8 cellular contexts compared by ENCODE assay signal in the genomic region with DNA sequence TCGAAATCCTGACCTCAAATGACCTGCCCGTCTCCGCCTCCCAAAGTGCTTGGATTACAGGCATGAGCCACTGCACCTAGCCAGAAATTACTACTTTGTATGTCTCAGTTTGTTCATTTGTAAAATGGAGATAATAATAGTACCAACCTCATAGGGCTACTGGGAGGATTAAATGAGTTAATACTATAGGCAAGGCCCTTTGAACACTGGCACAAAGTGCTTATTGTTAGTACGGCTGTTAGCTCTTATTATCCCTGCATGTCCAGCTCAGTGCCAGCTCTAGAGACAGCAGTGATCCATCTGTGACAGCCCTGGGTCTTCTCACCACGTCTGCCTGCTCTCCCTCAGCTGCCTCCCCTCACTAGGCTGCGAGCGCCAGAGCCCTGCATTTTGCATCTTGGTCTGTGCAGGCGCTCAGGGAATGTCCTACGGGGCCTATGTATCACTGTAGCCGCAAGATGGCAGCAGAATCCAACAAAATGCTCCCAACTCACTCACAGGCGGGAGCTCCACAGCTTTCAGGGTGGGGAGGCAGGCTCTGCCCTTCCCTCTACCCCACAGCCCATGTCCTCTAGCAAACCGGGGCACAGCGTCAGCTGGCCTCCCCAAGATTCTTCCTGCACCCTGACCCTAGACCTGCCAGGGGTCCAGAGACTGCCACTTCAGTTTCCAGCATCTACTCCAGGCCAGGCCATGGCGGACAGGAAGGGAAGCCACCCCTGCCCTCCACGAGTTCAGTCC. TPM values are rescaled to one million over a fixed set of nuclear protein-coding genes. Genes with fewer than 3 reads are reported as not detected.
A peak's percentile ranks its signal among the peaks of the same experiment; 100 is the strongest.
DNase-seq lines count a peak whose midpoint lies in the region; ATAC-seq lines count a peak whose summit lies in the region.

No MANE protein-coding gene starts in this region.

- peak overlapping the region in 4 of 7 donors; percentile 29 to 79 (median 54) for H3K27ac Mint-ChIP-seq in CD4-positive, alpha-beta memory T cell
- H3K27ac Mint-ChIP-seq in activated CD4-positive, alpha-beta memory T cell treated with anti-CD3 and anti-CD28 coated beads for 36 hours, result peak overlapping the region; percentile 3
- peak overlapping the region; percentile 36 for H3K27ac Mint-ChIP-seq in memory B cell

- no peaks in the 10 kb centered on the region for H3K36me3 Mint-ChIP-seq in CD4-positive, alpha-beta memory T cell
- H3K36me3 Mint-ChIP-seq in activated CD4-positive, alpha-beta memory T cell treated with anti-CD3 and anti-CD28 coated beads for 36 hours, result no peaks in the 10 kb centered on the region
- H3K36me3 Mint-ChIP-seq in memory B cell, result no peaks in the 10 kb centered on the region

- peaks cover 9% of the 10 kb centered on the region for H3K4me1 ChIP-seq in CD4-positive, alpha-beta memory T cell (ENCODE audit: insufficient read depth, low read length)

- no peaks in the 10 kb centered on the region for H3K27me3 ChIP-seq in CD4-positive, alpha-beta memory T cell (ENCODE audit: insufficient read depth, low read length)

- H3K4me3 ChIP-seq in CD4-positive, alpha-beta memory T cell (ENCODE audit: low read length in 2 of 2), result no peak overlapping the region

- no peaks in the 10 kb centered on the region for H3K9me3 Mint-ChIP-seq in CD4-positive, alpha-beta memory T cell
- H3K9me3 Mint-ChIP-seq in activated CD4-positive, alpha-beta memory T cell treated with anti-CD3 and anti-CD28 coated beads for 36 hours, result no peaks in the 10 kb centered on the region
- no peaks in the 10 kb centered on the region for H3K9me3 Mint-ChIP-seq in memory B cell

- intact Hi-C loops in CD4-positive, alpha-beta memory T cell (cut with micrococcal nuclease), result loop anchor here (1.0 to 2.0 kb wide), 8 partner anchors 66 to 609 kb away; no protein-coding TSS in a partner anchor
- intact Hi-C loops in activated CD4-positive, alpha-beta memory T cell treated with anti-CD3 and anti-CD28 coated beads for 36 hours (cut with micrococcal nuclease), result loop anchor here (1.0 to 5.0 kb wide), 4 partner anchors 47 to 248 kb away; no protein-coding TSS in a partner anchor

- no peak overlapping the region for H3K27ac ChIP-seq in CD4-positive, alpha-beta memory T cell (ENCODE audit: low read depth, low read length)

- peak overlapping the region in 2 of 8 donors; percentile 17 to 65 for H3K4me3 Mint-ChIP-seq in CD4-positive, alpha-beta memory T cell
- no peak overlapping the region for H3K4me3 Mint-ChIP-seq in activated CD4-positive, alpha-beta memory T cell treated with anti-CD3 and anti-CD28 coated beads for 36 hours
- no peak overlapping the region for H3K4me3 Mint-ChIP-seq in memory B cell

- H3K27me3 Mint-ChIP-seq in CD4-positive, alpha-beta memory T cell, result no peaks in the 10 kb centered on the region
- no peaks in the 10 kb centered on the region for H3K27me3 Mint-ChIP-seq in activated CD4-positive, alpha-beta memory T cell treated with anti-CD3 and anti-CD28 coated beads for 36 hours
- no peaks in the 10 kb centered on the region for H3K27me3 Mint-ChIP-seq in memory B cell

- ATAC-seq in GM19324 (IDR thresholded peaks at IDR 0.05; ENCODE audit: low FRiP score, unreplicated experiment) (peak; percentile 70), HG03354 (IDR thresholded peaks at IDR 0.05; ENCODE audit: poor library complexity, severe bottlenecking, unreplicated experiment) (peak; percentile 93), memory B cell (ENCODE audit: low read depth) (peak; percentile 99)

- DNase-seq in CD4-positive, alpha-beta memory T cell, result peak; percentile 76 to 82 (median 80)
- DNase-seq in NCI-H69 (lab: John Stamatoyannopoulos, UW) (peak; percentile 73), memory B cell (ENCODE audit: low spot score in 2 of 2) (peak; percentile 74 to 75)
- DNase-seq in activated CD4-positive, alpha-beta memory T cell treated with anti-CD3 and anti-CD28 coated beads for 36 hours, result peak; percentile 87
- DNase-seq in effector CD4-positive, alpha-beta T cell, result peak; percentile 74
- DNase-seq in stimulated activated CD8-positive, alpha-beta memory T cell treated with anti-CD3 and anti-CD28 coated beads, Interleukin-4, amount 100 ng/mL, for 4 hours (ENCODE audit: low read depth in 2 of 2, low spot score in 1 of 2), result peak; percentile 52 to 53

- H3K9me3 ChIP-seq in CD4-positive, alpha-beta memory T cell (ENCODE audit: control insufficient read depth in 1 of 2, low read length in 2 of 2), result no peaks in the 10 kb centered on the region

- POLR2A ChIA-PET in CD4-positive, alpha-beta memory T cell (lab: Charles Lee; ENCODE audit: partially characterized antibody), result interaction anchor here (0.6 to 29.4 kb wide), 16 partner anchors 9 to 275 kb away, joined by 3 to 1614 read pairs (median 4); partner anchors contain the start of genes AKNA, ATP6V1G1 and TMEM268
- POLR2A ChIA-PET in activated CD4-positive, alpha-beta memory T cell treated with anti-CD3 and anti-CD28 coated beads for 36 hours (lab: Charles Lee), result interaction anchor here (1.1 to 1.4 kb wide), 3 partner anchors 9 to 248 kb away, joined by 3 to 4 read pairs (median 3); partner anchors contain the start of gene ATP6V1G1

- no peaks in the 10 kb centered on the region for H3K36me3 ChIP-seq in CD4-positive, alpha-beta memory T cell (ENCODE audit: insufficient read depth, low read length)

- CTCF ChIA-PET in CD4-positive, alpha-beta memory T cell (lab: Charles Lee; ENCODE audit: partially characterized antibody), result interaction anchor here (0.6 to 13.1 kb wide), 72 partner anchors 8 to 1119 kb away, joined by 3 to 371 read pairs (median 5); partner anchors contain the start of genes AKNA, ATP6V1G1, TEX48 and TMEM268
- CTCF ChIA-PET in activated CD4-positive, alpha-beta memory T cell treated with anti-CD3 and anti-CD28 coated beads for 36 hours (lab: Charles Lee), result interaction anchor here (0.6 to 13.3 kb wide), 70 partner anchors 9 to 1119 kb away, joined by 3 to 329 read pairs (median 4); partner anchors contain the start of genes AKNA, ATP6V1G1, TEX53 and TMEM268

- peaks cover 4 to 6% (median 5%) of the 10 kb centered on the region in 4 donors for H3K4me1 Mint-ChIP-seq in CD4-positive, alpha-beta memory T cell
- H3K4me1 Mint-ChIP-seq in activated CD4-positive, alpha-beta memory T cell treated with anti-CD3 and anti-CD28 coated beads for 36 hours (ENCODE audit: low read depth), result peaks cover 4% of the 10 kb centered on the region
- peaks cover 8% of the 10 kb centered on the region for H3K4me1 Mint-ChIP-seq in memory B cell

RNA-seq across cellular contexts. Expression of gene AKNA, which starts 17.7 kb away (rescaled TPM):
- 100 to 1,000 TPM; 374 to 375 TPM for total RNA-seq in CD4-positive, alpha-beta memory T cell
- 10 to 100 TPM in 1 of 2 donors, 1 to 10 TPM in 1; 1.9 to 35.6 TPM for polyA plus RNA-seq in CD4-positive, alpha-beta memory T cell
- total RNA-seq in activated CD4-positive, alpha-beta memory T cell treated with anti-CD3 and anti-CD28 coated beads for 36 hours, result 100 to 1,000 TPM; 127 to 130 TPM

Comparison
In these comparisons a context has a peak if more than half of its experiments do, and no peak if none do; other contexts are left out.
1. H3K27ac Mint-ChIP-seq: peak in every context shown above with its lines; median percentile 54 in CD4-positive, alpha-beta memory T cell; 36 in memory B cell; 3 in activated CD4-positive, alpha-beta memory T cell treated with anti-CD3 and anti-CD28 coated beads for 36 hours.